In genomic region chr1:39412079-39412478, GRCh38 we compare ENCODE assay signal across 12 cellular contexts.
DNase-seq lines count a peak whose midpoint lies in the region; ATAC-seq, FAIRE-seq and TF ChIP-seq lines count a peak whose summit lies in the region.
"Had no signal": no experiment of that assay in that cellular context is flagged by ENCODE, and none has a peak within 500 bp of the region (broad histone marks: within the 10 kb centered on the region; RNA-seq: fewer than 3 reads in every experiment).

No MANE protein-coding gene starts in this region.

- peaks cover 0 to 36% (median 10%) of the 10 kb centered on the region in 9 donors for H3K36me3 ChIP-seq in heart left ventricle
- H3K36me3 ChIP-seq in GM12878 (ENCODE audit: control insufficient read depth in 2 of 2, insufficient read depth in 2 of 2, low read length in 1 of 2), result peaks cover 2 to 6% of the 10 kb centered on the region in 2 experiments
- no peaks in the 10 kb centered on the region for H3K36me3 ChIP-seq in thoracic aorta
- H3K36me3 ChIP-seq in MM.1S (replicated peaks; ENCODE audit: insufficient read depth, low read length), result no peaks in the 10 kb centered on the region
- peaks cover 0 to 18% of the 10 kb centered on the region in 2 donors for H3K36me3 ChIP-seq in left lung
- H3K36me3 ChIP-seq: ovary had no signal

- no peak overlapping the region for H2AFZ ChIP-seq in GM12878 (ENCODE audit: control insufficient read depth, low read depth, low read length)
- no peak overlapping the region for H2AFZ ChIP-seq in MM.1S (ENCODE audit: low read length)

- BruUV-seq in GM12878 (replicated peaks; lab: Mats Ljungman, UMichigan), result no TSS peak

- H3K79me2 ChIP-seq in GM12878 (ENCODE audit: control insufficient read depth, insufficient read depth, low read length) (peaks cover 6% of the 10 kb centered on the region), MM.1S (ENCODE audit: low read length) (peaks cover 74% of the 10 kb centered on the region)

- H3K9me2 ChIP-seq in MM.1S (replicated peaks; ENCODE audit: insufficient read depth, low read length), result no peaks in the 10 kb centered on the region

- peaks cover 18 to 90% (median 75%) of the 10 kb centered on the region in 12 donors for H3K4me1 ChIP-seq in heart left ventricle
- peaks cover 33% of the 10 kb centered on the region for H3K4me1 ChIP-seq in GM12878 (ENCODE audit: control insufficient read depth, insufficient read depth, low read length)
- peaks cover 40 to 83% of the 10 kb centered on the region in 2 donors for H3K4me1 ChIP-seq in thoracic aorta (ENCODE audit: control insufficient read depth in 1 of 2, low read depth in 2 of 2)
- H3K4me1 ChIP-seq in MM.1S (ENCODE audit: low read length), result peaks cover 25% of the 10 kb centered on the region
- peaks cover 41 to 78% of the 10 kb centered on the region in 2 donors for H3K4me1 ChIP-seq in left lung

- no peak overlapping the region for H3K4me2 ChIP-seq in GM12878 (ENCODE audit: control insufficient read depth, insufficient read depth)
- H3K4me2 ChIP-seq in MM.1S (ENCODE audit: low read depth, low read length), result no peak overlapping the region

- TF ChIP-seq CTCF in heart left ventricle (IDR thresholded peaks at IDR 0.05) (no peak), GM12878 (IDR thresholded peaks at IDR 0.05 in 2 of 3, conservative IDR thresholded peaks at IDR 0.05 in 1 of 3; ENCODE audit: control insufficient read depth in 2 of 3, extremely low read depth in 1 of 3, insufficient read depth in 1 of 3, low read depth in 3 of 3, low read length in 3 of 3) (no peak), thoracic aorta (IDR thresholded peaks at IDR 0.05) (no peak), MM.1S (IDR thresholded peaks at IDR 0.05; ENCODE audit: low read length) (no peak), left lung (IDR thresholded peaks at IDR 0.05) (no peak)

- H3F3A ChIP-seq in MM.1S (ENCODE audit: insufficient read depth, low read length), result peaks cover 29% of the 10 kb centered on the region

- SMC1A ChIA-PET in GM12878 (lab: Charles Lee; ENCODE audit: uncharacterized antibody, unreplicated experiment), result interaction anchor here (0.8 to 2.4 kb wide), 10 partner anchors 12 to 309 kb away, joined by 3 to 19 read pairs (median 5); no protein-coding TSS in a partner anchor

- no peak for TF ChIP-seq POLR2A in heart left ventricle (IDR thresholded peaks at IDR 0.05)
- no peak for TF ChIP-seq POLR2A in GM12878 (IDR thresholded peaks at IDR 0.05; ENCODE audit: low read depth, low read length)

- intact Hi-C loops in heart left ventricle (cut with DNase I) (loop anchor here in 3 of 10 donors (5.0 to 10.0 kb wide), 4 partner anchors 40 to 207 kb away; partner anchors contain the start of gene MACF1 (in 1 of the 3)), cardiac septum (cut with DNase I) (loop anchor here (5.0 kb wide), 1 partner anchor 210 kb away; the partner anchor contains the start of gene MACF1), GM12878 (cut with micrococcal nuclease; ENCODE audit: unreplicated experiment) (no loop called here), left lung (cut with DNase I) (no loop called here)

- ATAC-seq in heart left ventricle, result no peak
- no peak for ATAC-seq in GM12878
- no peak for ATAC-seq in thoracic aorta (ENCODE audit: insufficient number of reproducible peaks, low FRiP score, low read depth)
- no peak for ATAC-seq in left lung

- no peak for FAIRE-seq in GM12878 (lab: Jason Lieb, UNC)

- peak overlapping the region in 5 of 12 donors; percentile 16 to 94 (median 24) for H3K27ac ChIP-seq in heart left ventricle
- peak overlapping the region; percentile 51 for H3K27ac ChIP-seq in GM12878 (ENCODE audit: control insufficient read depth, insufficient read depth)
- peak overlapping the region; percentile 50 to 92 for H3K27ac ChIP-seq in thoracic aorta
- H3K27ac ChIP-seq in MM.1S (ENCODE audit: low read length), result no peak overlapping the region
- no peak overlapping the region for H3K27ac ChIP-seq in left lung
- H3K27ac ChIP-seq: ovary had no signal

- no peak for DNase-seq in heart left ventricle
- no peak for DNase-seq in cardiac septum (ENCODE audit: low spot score)
- DNase-seq in GM12878 (ENCODE audit: low read depth, low spot score), result no peak
- DNase-seq in medulla oblongata (ENCODE audit: extremely low spot score), result peak; percentile 57
- no peak for DNase-seq in thoracic aorta (ENCODE audit: low spot score)
- no peak for DNase-seq in MM.1S
- no peak for DNase-seq in left lung
- no peak for DNase-seq in NCI-H2171 treated with DMSO at 0.1 percent for 48 hours (lab: John Stamatoyannopoulos, UW)
- DNase-seq: activated CD4-positive, CD25-positive, alpha-beta regulatory T cell; dermis blood vessel endothelial cell; Kasumi-1; ovary had no signal

- RAD21 ChIA-PET in GM12878 (lab: Charles Lee; ENCODE audit: unreplicated experiment), result interaction anchor here (1.1 to 2.4 kb wide), 3 partner anchors 12 to 313 kb away, joined by 3 to 10 read pairs (median 6); no protein-coding TSS in a partner anchor

- no peaks in the 10 kb centered on the region for H3K27me3 ChIP-seq in heart left ventricle
- H3K27me3 ChIP-seq in GM12878 (replicated peaks in 1 of 2; ENCODE audit: control insufficient read depth in 2 of 2, insufficient read depth in 2 of 2, low read length in 1 of 2), result no peaks in the 10 kb centered on the region
- no peaks in the 10 kb centered on the region for H3K27me3 ChIP-seq in thoracic aorta (replicated peaks; ENCODE audit: insufficient read depth)
- H3K27me3 ChIP-seq in MM.1S (replicated peaks; ENCODE audit: insufficient read depth, low read length), result no peaks in the 10 kb centered on the region
- H3K27me3 ChIP-seq in left lung, result no peaks in the 10 kb centered on the region
- H3K27me3 ChIP-seq: ovary had no signal

- H3K9me3 ChIP-seq in heart left ventricle (no peaks in the 10 kb centered on the region), GM12878 (replicated peaks; ENCODE audit: control insufficient read depth, insufficient read depth, low read length) (no peaks in the 10 kb centered on the region), thoracic aorta (no peaks in the 10 kb centered on the region), MM.1S (replicated peaks; ENCODE audit: insufficient read depth, low read length) (no peaks in the 10 kb centered on the region), left lung (no peaks in the 10 kb centered on the region)
- H3K9me3 ChIP-seq: ovary had no signal

- no peak for TF ChIP-seq EP300 in GM12878 (IDR thresholded peaks at IDR 0.05; ENCODE audit: borderline replicate concordance in 1 of 2, control insufficient read depth in 1 of 2, low read depth in 2 of 2, low read length in 2 of 2)

- CTCF ChIA-PET in GM12878 (lab: Yijun Ruan, JAX), result interaction anchor here (1.1 to 3.7 kb wide), 10 partner anchors 11 to 313 kb away, joined by 3 to 23 read pairs (median 12); no protein-coding TSS in a partner anchor

- peak overlapping the region in 8 of 12 donors; percentile 6 to 97 (median 80) for H3K4me3 ChIP-seq in heart left ventricle
- no peak overlapping the region for H3K4me3 ChIP-seq in GM12878
- H3K4me3 ChIP-seq in thoracic aorta, result peak overlapping the region; percentile 92
- no peak overlapping the region for H3K4me3 ChIP-seq in MM.1S (ENCODE audit: low read length)
- no peak overlapping the region for H3K4me3 ChIP-seq in left lung
- H3K4me3 ChIP-seq: ovary had no signal

- H3K9ac ChIP-seq in GM12878 (ENCODE audit: control insufficient read depth, insufficient read depth, low read length), result no peak overlapping the region
- no peak overlapping the region for H3K9ac ChIP-seq in MM.1S (ENCODE audit: low read length)

- no peak for TF ChIP-seq RAD21 in GM12878 (IDR thresholded peaks at IDR 0.05; ENCODE audit: insufficient read depth, low read depth, low read length)

- POLR2A ChIA-PET in GM12878 (lab: Charles Lee), result no interaction called here

- in situ Hi-C loops in GM12878 (cut with MboI), result no loop called here

- H4K20me1 ChIP-seq in GM12878 (ENCODE audit: control insufficient read depth, insufficient read depth) (peaks cover 6% of the 10 kb centered on the region; the same call in 1 of the 2 replicates), MM.1S (ENCODE audit: insufficient read depth, low read length) (no peaks in the 10 kb centered on the region)

TF ChIP-seq in GM12878, 131 proteins besides CTCF, POLR2A, EP300 and RAD21 (continues in another document):
- TF ChIP-seq RELB (IDR thresholded peaks at IDR 0.05; ENCODE audit: low read depth) (no peak), PKNOX1 (IDR thresholded peaks at IDR 0.05) (no peak), SREBF1 (IDR thresholded peaks at IDR 0.05; ENCODE audit: low read length) (no peak), IRF3 (IDR thresholded peaks at IDR 0.05) (no peak), MYC (IDR thresholded peaks at IDR 0.05; ENCODE audit: insufficient read depth, insufficient read length, insufficient replicate concordance, low read length, severe bottlenecking) (no peak), NFIC (IDR thresholded peaks at IDR 0.05; ENCODE audit: low read depth, low read length) (peak; percentile 81)

Comparison
In these comparisons a context has a peak if more than half of its experiments do, and no peak if none do; other contexts are left out.
1. H3K27ac ChIP-seq: peak in GM12878 (single experiment) and thoracic aorta (2 of 2); none in MM.1S (single experiment) and left lung (0 of 2).
2. H3K4me3 ChIP-seq: peak in heart left ventricle (8 of 12) and thoracic aorta (single experiment); none in GM12878 (single experiment), MM.1S (single experiment) and left lung (0 of 2).